8 cellular contexts compared by ENCODE assay signal in genomic region chr11:706439-706956, GRCh38. TPM values are rescaled to one million over a fixed set of nuclear protein-coding genes. Genes with fewer than 3 reads are reported as not detected.
DNase-seq lines count a peak whose midpoint lies in the region; ATAC-seq lines count a peak whose summit lies in the region.

No MANE protein-coding gene starts in this region.

- peak overlapping the region; percentile 75 for H3K4me3 ChIP-seq in rectal smooth muscle tissue (ENCODE audit: low read length)

- no peaks in the 10 kb centered on the region for H3K36me3 ChIP-seq in rectal smooth muscle tissue (ENCODE audit: control insufficient read depth, insufficient read depth, low read length)

- H3K9me3 Mint-ChIP-seq in activated T-cell treated with anti-CD3 and anti-CD28 coated beads, Interleukin-2, amount 50 U/mL, for 24 hours: no peaks in the 10 kb centered on the region

- peaks cover 6% of the 10 kb centered on the region for H3K36me3 Mint-ChIP-seq in activated T-cell treated with anti-CD3 and anti-CD28 coated beads, Interleukin-2, amount 50 U/mL, for 24 hours (ENCODE audit: low read depth)

- H3K4me1 ChIP-seq in rectal smooth muscle tissue (ENCODE audit: control insufficient read depth, insufficient read depth, low read length): peaks cover 9% of the 10 kb centered on the region

- peaks cover 4% of the 10 kb centered on the region for H3K4me1 Mint-ChIP-seq in activated T-cell treated with anti-CD3 and anti-CD28 coated beads, Interleukin-2, amount 50 U/mL, for 24 hours (ENCODE audit: low read depth)

- no peaks in the 10 kb centered on the region for H3K27me3 ChIP-seq in rectal smooth muscle tissue (ENCODE audit: control insufficient read depth, insufficient read depth, low read length)

- intact Hi-C loops in posterior vena cava (cut with DNase I): no loop called here

- H3K4me3 Mint-ChIP-seq in activated T-cell treated with anti-CD3 and anti-CD28 coated beads, Interleukin-2, amount 50 U/mL, for 24 hours: no peak overlapping the region

- peaks cover 28% of the 10 kb centered on the region for H3K27me3 Mint-ChIP-seq in activated T-cell treated with anti-CD3 and anti-CD28 coated beads, Interleukin-2, amount 50 U/mL, for 24 hours

- H3K27ac Mint-ChIP-seq in activated T-cell treated with anti-CD3 and anti-CD28 coated beads, Interleukin-2, amount 50 U/mL, for 24 hours: no peak overlapping the region

- peak overlapping the region; percentile 84 for H3K27ac ChIP-seq in rectal smooth muscle tissue (ENCODE audit: low read depth, low read length)

- ATAC-seq in GM18502 (IDR thresholded peaks at IDR 0.05; ENCODE audit: poor library complexity, unreplicated experiment): no peak
- no peak for ATAC-seq in GM19351 (IDR thresholded peaks at IDR 0.05; ENCODE audit: unreplicated experiment)

- H3K9ac ChIP-seq in rectal smooth muscle tissue (ENCODE audit: low read length): peak overlapping the region; percentile 56

- DNase-seq in COLO668 (lab: John Stamatoyannopoulos, UW; ENCODE audit: unreplicated experiment) (peak; percentile 2), RPMI7951 (ENCODE audit: low read depth) (peak; percentile 52), glomerular visceral epithelial cell (ENCODE audit: extremely low spot score) (peak; percentile 56), posterior vena cava (ENCODE audit: low spot score) (no peak)
- DNase-seq in activated T-cell treated with anti-CD3 and anti-CD28 coated beads, Interleukin-2, amount 50 U/mL, for 24 hours: no peak

RNA-seq across cellular contexts. Expression of gene EPS8L2, which starts 0.5 kb away (rescaled TPM):
- total RNA-seq in RPMI7951 (2014; rRNA removed; shearing (Covaris generic)): 3.4 and 5.7 TPM in 2 replicates
- total RNA-seq in posterior vena cava: 10 to 100 TPM; 23.8 to 38.3 TPM

RNA-seq across cellular contexts. Expression of gene TMEM80, which starts 10.9 kb away (rescaled TPM):
- 15.6 and 18.6 TPM in 2 replicates for total RNA-seq in RPMI7951 (2014; rRNA removed; shearing (Covaris generic))
- total RNA-seq in posterior vena cava: 10 to 100 TPM; 13.5 to 19.3 TPM

RNA-seq across cellular contexts. Expression of gene DEAF1, which starts 11.5 kb away (rescaled TPM):
- total RNA-seq in RPMI7951 (2014; rRNA removed; shearing (Covaris generic)): 15.4 and 23.8 TPM in 2 replicates
- total RNA-seq in posterior vena cava: 10 to 100 TPM; 22.9 to 25.5 TPM

RNA-seq across cellular contexts. Expression of gene TALDO1, which starts 40.8 kb away (rescaled TPM):
- total RNA-seq in RPMI7951 (2014; rRNA removed; shearing (Covaris generic)): 166 and 168 TPM in 2 replicates
- 100 to 1,000 TPM in 1 of 2 donors, 10 to 100 TPM in 1; 76.8 to 109 TPM for total RNA-seq in posterior vena cava

Comparison
In these comparisons a context has a peak if more than half of its experiments do, and no peak if none do; other contexts are left out.
1. DNase-seq: peak in COLO668 (single experiment), RPMI7951 (single experiment) and glomerular visceral epithelial cell (single experiment); none in posterior vena cava (single experiment) and activated T-cell treated with anti-CD3 and anti-CD28 coated beads, Interleukin-2, amount 50 U/mL, for 24 hours (single experiment).